In genomic region chr11:8004008-8004407, GRCh38 we compare ENCODE assay signal across 31 cellular contexts. TPM values are rescaled to one million over a fixed set of nuclear protein-coding genes. Genes with fewer than 3 reads are reported as not detected.
"Had no signal": no experiment of that assay in that cellular context is flagged by ENCODE, and none has a peak within 500 bp of the region (broad histone marks: within the 10 kb centered on the region; RNA-seq: fewer than 3 reads in every experiment).

No MANE protein-coding gene starts in this region.

- H3K4me1 Mint-ChIP-seq: mesothelial cell of epicardium, nephron, neural progenitor cell had no signal

- ATAC-seq: naive thymus-derived CD8-positive, alpha-beta T cell; stimulated activated naive B cell treated with anti-CD40 and anti-IgM and Interleukin-4, amounts not matched to agents 10 μg/mL and 1 μg/mL and 100 μg/mL, for 72 hours; stimulated activated naive CD8-positive, alpha-beta T cell treated with anti-CD3 and anti-CD28 coated beads, Interleukin-15, Interleukin-2, amounts not matched to agents 100 U/mL and 50 U/mL, for 24 hours had no signal

- H3K9me3 ChIP-seq: left ventricle myocardium inferior, neutrophil, ovary, right atrium auricular region, right lobe of liver, stomach, testis, thyroid gland, transverse colon, upper lobe of left lung, vagina had no signal

- H3K4me1 ChIP-seq: left ventricle myocardium inferior, neural progenitor cell, right atrium auricular region, stomach, testis, thyroid gland, transverse colon, upper lobe of left lung, vagina had no signal

- DNase-seq: hippocampal formation; kidney; left ventricle myocardium inferior; mesendoderm; naive thymus-derived CD8-positive, alpha-beta T cell; occipital lobe; ovary; right lobe of liver; stimulated activated CD4-positive, alpha-beta T cell treated with anti-CD3 and anti-CD28 coated beads, Interleukin-1b, Interleukin-23, amount 100 ng/mL, for 48 hours; stimulated activated CD4-positive, alpha-beta T cell treated with anti-CD3 and anti-CD28 coated beads, Interleukin-2, amount 100 ng/mL, for 48 hours; stimulated activated CD4-positive, alpha-beta T cell treated with anti-CD3 and anti-CD28 coated beads, Interleukin-4, amount 100 ng/mL, for 4 hours; stimulated activated CD8-positive, alpha-beta memory T cell treated with anti-CD3 and anti-CD28 coated beads, Interleukin-4, amount 100 ng/mL, for 48 hours; stimulated activated naive B cell treated with anti-CD40 and anti-IgM and Interleukin-4, amounts not matched to agents 10 μg/mL and 1 μg/mL and 100 μg/mL, for 72 hours; stimulated activated naive CD8-positive, alpha-beta T cell treated with anti-CD3 and anti-CD28 coated beads, Interleukin-15, Interleukin-2, amounts not matched to agents 100 U/mL and 50 U/mL, for 24 hours; stomach; testis; thyroid gland; transverse colon; upper lobe of left lung had no signal

- H3K4me3 ChIP-seq: left ventricle myocardium inferior, lung, neural progenitor cell, ovary, right atrium auricular region, right lobe of liver, smooth muscle cell, stomach, testis, thyroid gland, transverse colon, upper lobe of left lung, vagina had no signal

- H3K27me3 ChIP-seq: neural progenitor cell, ovary, right atrium auricular region, right lobe of liver, stomach, testis, thyroid gland, transverse colon, upper lobe of left lung, vagina had no signal

- H3K9me3 Mint-ChIP-seq: mesothelial cell of epicardium; nephron; neural progenitor cell; stimulated activated naive B cell treated with anti-CD40 and anti-IgM and Interleukin-4, amounts not matched to agents 10 μg/mL and 1 μg/mL and 100 μg/mL, for 72 hours had no signal

- H3K27ac Mint-ChIP-seq: mesothelial cell of epicardium; nephron; neural progenitor cell; progenitor cell of endocrine pancreas; stimulated activated naive B cell treated with anti-CD40 and anti-IgM and Interleukin-4, amounts not matched to agents 10 μg/mL and 1 μg/mL and 100 μg/mL, for 72 hours had no signal

- H3K27ac ChIP-seq: left ventricle myocardium inferior, neural progenitor cell, neutrophil, ovary, right atrium auricular region, right lobe of liver, stomach, testis, thyroid gland, transverse colon, upper lobe of left lung, vagina had no signal

- H3K36me3 ChIP-seq: neural progenitor cell, ovary had no signal

- H3K4me3 Mint-ChIP-seq: mesothelial cell of epicardium; naive thymus-derived CD8-positive, alpha-beta T cell; nephron; neural progenitor cell; stimulated activated naive B cell treated with anti-CD40 and anti-IgM and Interleukin-4, amounts not matched to agents 10 μg/mL and 1 μg/mL and 100 μg/mL, for 72 hours had no signal

RNA-seq across cellular contexts. Expression of gene NLRP10, which starts 38.8 kb away (rescaled TPM):
- total RNA-seq: kidney; left ventricle myocardium inferior; lung; mesothelial cell of epicardium; mononuclear cell; naive thymus-derived CD8-positive, alpha-beta T cell; occipital lobe; ovary; progenitor cell of endocrine pancreas; right atrium auricular region; right lobe of liver; skeletal muscle tissue; stomach; testis; thyroid gland; transverse colon; upper lobe of left lung; urinary bladder; vagina had no signal
